1 cellular context compared by ENCODE assay signal in the genomic region with DNA sequence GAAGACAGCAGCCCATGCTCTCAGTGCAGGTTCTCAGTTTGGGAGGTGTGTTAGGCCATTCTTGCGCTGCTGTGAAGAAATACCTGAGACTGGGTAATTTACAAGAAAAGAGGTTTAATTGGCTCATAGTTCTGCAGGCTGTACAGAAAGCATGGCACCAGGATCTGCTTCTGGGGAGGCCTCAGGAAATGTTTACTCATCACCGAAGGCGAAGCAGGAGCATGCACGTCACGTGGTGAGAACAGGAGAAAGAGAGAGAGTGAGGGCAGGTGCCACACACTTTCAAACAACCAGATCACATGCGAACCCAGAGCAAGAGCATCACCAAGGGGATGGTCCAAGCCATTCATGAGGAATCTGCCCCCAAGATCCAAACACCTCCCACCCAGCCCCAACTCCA.
TF ChIP-seq lines count a peak whose summit lies in the region.

No MANE protein-coding gene starts in this region.

TF ChIP-seq in HepG2, 621 proteins besides CTCF, POLR2A, EP300 and RAD21 (continued from another document and continues in another):
- TF ChIP-seq, protein P1, sequence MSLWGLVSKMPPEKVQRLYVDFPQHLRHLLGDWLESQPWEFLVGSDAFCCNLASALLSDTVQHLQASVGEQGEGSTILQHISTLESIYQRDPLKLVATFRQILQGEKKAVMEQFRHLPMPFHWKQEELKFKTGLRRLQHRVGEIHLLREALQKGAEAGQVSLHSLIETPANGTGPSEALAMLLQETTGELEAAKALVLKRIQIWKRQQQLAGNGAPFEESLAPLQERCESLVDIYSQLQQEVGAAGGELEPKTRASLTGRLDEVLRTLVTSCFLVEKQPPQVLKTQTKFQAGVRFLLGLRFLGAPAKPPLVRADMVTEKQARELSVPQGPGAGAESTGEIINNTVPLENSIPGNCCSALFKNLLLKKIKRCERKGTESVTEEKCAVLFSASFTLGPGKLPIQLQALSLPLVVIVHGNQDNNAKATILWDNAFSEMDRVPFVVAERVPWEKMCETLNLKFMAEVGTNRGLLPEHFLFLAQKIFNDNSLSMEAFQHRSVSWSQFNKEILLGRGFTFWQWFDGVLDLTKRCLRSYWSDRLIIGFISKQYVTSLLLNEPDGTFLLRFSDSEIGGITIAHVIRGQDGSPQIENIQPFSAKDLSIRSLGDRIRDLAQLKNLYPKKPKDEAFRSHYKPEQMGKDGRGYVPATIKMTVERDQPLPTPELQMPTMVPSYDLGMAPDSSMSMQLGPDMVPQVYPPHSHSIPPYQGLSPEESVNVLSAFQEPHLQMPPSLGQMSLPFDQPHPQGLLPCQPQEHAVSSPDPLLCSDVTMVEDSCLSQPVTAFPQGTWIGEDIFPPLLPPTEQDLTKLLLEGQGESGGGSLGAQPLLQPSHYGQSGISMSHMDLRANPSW (CRISPR knock-in tag; IDR thresholded peaks at IDR 0.05; ENCODE audit: borderline replicate concordance): no peak
- TF ChIP-seq, protein P2, sequence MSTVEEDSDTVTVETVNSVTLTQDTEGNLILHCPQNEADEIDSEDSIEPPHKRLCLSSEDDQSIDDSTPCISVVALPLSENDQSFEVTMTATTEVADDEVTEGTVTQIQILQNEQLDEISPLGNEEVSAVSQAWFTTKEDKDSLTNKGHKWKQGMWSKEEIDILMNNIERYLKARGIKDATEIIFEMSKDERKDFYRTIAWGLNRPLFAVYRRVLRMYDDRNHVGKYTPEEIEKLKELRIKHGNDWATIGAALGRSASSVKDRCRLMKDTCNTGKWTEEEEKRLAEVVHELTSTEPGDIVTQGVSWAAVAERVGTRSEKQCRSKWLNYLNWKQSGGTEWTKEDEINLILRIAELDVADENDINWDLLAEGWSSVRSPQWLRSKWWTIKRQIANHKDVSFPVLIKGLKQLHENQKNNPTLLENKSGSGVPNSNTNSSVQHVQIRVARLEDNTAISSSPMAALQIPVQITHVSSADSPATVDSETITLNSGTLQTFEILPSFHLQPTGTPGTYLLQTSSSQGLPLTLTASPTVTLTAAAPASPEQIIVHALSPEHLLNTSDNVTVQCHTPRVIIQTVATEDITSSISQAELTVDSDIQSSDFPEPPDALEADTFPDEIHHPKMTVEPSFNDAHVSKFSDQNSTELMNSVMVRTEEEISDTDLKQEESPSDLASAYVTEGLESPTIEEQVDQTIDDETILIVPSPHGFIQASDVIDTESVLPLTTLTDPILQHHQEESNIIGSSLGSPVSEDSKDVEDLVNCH (CRISPR knock-in tag; IDR thresholded peaks at IDR 0.05): no peak
- no peak for TF ChIP-seq EED (CRISPR knock-in tag; IDR thresholded peaks at IDR 0.05)
- TF ChIP-seq, protein P3, sequence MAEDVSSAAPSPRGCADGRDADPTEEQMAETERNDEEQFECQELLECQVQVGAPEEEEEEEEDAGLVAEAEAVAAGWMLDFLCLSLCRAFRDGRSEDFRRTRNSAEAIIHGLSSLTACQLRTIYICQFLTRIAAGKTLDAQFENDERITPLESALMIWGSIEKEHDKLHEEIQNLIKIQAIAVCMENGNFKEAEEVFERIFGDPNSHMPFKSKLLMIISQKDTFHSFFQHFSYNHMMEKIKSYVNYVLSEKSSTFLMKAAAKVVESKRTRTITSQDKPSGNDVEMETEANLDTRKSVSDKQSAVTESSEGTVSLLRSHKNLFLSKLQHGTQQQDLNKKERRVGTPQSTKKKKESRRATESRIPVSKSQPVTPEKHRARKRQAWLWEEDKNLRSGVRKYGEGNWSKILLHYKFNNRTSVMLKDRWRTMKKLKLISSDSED (CRISPR knock-in tag; IDR thresholded peaks at IDR 0.05): no peak
- no peak for TF ChIP-seq ZNF335 (CRISPR knock-in tag; IDR thresholded peaks at IDR 0.05)
- no peak for TF ChIP-seq ZNF451 (CRISPR knock-in tag; IDR thresholded peaks at IDR 0.05)
- TF ChIP-seq HNF4G (IDR thresholded peaks at IDR 0.05; ENCODE audit: borderline replicate concordance, low read depth, low read length): no peak
- TF ChIP-seq HNF4G (CRISPR knock-in tag; IDR thresholded peaks at IDR 0.05; ENCODE audit: borderline replicate concordance, low read depth): no peak
- TF ChIP-seq, protein P4, sequence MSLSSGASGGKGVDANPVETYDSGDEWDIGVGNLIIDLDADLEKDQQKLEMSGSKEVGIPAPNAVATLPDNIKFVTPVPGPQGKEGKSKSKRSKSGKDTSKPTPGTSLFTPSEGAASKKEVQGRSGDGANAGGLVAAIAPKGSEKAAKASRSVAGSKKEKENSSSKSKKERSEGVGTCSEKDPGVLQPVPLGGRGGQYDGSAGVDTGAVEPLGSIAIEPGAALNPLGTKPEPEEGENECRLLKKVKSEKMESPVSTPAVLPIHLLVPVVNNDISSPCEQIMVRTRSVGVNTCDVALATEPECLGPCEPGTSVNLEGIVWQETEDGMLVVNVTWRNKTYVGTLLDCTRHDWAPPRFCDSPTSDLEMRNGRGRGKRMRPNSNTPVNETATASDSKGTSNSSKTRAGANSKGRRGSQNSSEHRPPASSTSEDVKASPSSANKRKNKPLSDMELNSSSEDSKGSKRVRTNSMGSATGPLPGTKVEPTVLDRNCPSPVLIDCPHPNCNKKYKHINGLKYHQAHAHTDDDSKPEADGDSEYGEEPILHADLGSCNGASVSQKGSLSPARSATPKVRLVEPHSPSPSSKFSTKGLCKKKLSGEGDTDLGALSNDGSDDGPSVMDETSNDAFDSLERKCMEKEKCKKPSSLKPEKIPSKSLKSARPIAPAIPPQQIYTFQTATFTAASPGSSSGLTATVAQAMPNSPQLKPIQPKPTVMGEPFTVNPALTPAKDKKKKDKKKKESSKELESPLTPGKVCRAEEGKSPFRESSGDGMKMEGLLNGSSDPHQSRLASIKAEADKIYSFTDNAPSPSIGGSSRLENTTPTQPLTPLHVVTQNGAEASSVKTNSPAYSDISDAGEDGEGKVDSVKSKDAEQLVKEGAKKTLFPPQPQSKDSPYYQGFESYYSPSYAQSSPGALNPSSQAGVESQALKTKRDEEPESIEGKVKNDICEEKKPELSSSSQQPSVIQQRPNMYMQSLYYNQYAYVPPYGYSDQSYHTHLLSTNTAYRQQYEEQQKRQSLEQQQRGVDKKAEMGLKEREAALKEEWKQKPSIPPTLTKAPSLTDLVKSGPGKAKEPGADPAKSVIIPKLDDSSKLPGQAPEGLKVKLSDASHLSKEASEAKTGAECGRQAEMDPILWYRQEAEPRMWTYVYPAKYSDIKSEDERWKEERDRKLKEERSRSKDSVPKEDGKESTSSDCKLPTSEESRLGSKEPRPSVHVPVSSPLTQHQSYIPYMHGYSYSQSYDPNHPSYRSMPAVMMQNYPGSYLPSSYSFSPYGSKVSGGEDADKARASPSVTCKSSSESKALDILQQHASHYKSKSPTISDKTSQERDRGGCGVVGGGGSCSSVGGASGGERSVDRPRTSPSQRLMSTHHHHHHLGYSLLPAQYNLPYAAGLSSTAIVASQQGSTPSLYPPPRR (CRISPR knock-in tag; IDR thresholded peaks at IDR 0.05; ENCODE audit: borderline replicate concordance): no peak
- peak; percentile 35; the same call in 1 of the 2 replicates for TF ChIP-seq SOX5 (CRISPR knock-in tag; IDR thresholded peaks at IDR 0.05; ENCODE audit: borderline replicate concordance)
- no peak for TF ChIP-seq ZBTB8A (CRISPR knock-in tag; IDR thresholded peaks at IDR 0.05; ENCODE audit: borderline replicate concordance, low read depth)
- no peak for TF ChIP-seq LCORL (IDR thresholded peaks at IDR 0.05)
- TF ChIP-seq LCORL (CRISPR knock-in tag; IDR thresholded peaks at IDR 0.05): no peak
- no peak for TF ChIP-seq REPIN1 (CRISPR knock-in tag; IDR thresholded peaks at IDR 0.05; ENCODE audit: borderline replicate concordance, low read depth)
- no peak for TF ChIP-seq EHMT2 (IDR thresholded peaks at IDR 0.05; ENCODE audit: borderline replicate concordance, low read depth, low read length)
- no peak for TF ChIP-seq KDM2A (CRISPR knock-in tag; IDR thresholded peaks at IDR 0.05; ENCODE audit: borderline replicate concordance, low read depth)
- no peak for TF ChIP-seq ZNF577 (CRISPR knock-in tag; IDR thresholded peaks at IDR 0.05; ENCODE audit: borderline replicate concordance, low read depth)
- TF ChIP-seq, protein P5, sequence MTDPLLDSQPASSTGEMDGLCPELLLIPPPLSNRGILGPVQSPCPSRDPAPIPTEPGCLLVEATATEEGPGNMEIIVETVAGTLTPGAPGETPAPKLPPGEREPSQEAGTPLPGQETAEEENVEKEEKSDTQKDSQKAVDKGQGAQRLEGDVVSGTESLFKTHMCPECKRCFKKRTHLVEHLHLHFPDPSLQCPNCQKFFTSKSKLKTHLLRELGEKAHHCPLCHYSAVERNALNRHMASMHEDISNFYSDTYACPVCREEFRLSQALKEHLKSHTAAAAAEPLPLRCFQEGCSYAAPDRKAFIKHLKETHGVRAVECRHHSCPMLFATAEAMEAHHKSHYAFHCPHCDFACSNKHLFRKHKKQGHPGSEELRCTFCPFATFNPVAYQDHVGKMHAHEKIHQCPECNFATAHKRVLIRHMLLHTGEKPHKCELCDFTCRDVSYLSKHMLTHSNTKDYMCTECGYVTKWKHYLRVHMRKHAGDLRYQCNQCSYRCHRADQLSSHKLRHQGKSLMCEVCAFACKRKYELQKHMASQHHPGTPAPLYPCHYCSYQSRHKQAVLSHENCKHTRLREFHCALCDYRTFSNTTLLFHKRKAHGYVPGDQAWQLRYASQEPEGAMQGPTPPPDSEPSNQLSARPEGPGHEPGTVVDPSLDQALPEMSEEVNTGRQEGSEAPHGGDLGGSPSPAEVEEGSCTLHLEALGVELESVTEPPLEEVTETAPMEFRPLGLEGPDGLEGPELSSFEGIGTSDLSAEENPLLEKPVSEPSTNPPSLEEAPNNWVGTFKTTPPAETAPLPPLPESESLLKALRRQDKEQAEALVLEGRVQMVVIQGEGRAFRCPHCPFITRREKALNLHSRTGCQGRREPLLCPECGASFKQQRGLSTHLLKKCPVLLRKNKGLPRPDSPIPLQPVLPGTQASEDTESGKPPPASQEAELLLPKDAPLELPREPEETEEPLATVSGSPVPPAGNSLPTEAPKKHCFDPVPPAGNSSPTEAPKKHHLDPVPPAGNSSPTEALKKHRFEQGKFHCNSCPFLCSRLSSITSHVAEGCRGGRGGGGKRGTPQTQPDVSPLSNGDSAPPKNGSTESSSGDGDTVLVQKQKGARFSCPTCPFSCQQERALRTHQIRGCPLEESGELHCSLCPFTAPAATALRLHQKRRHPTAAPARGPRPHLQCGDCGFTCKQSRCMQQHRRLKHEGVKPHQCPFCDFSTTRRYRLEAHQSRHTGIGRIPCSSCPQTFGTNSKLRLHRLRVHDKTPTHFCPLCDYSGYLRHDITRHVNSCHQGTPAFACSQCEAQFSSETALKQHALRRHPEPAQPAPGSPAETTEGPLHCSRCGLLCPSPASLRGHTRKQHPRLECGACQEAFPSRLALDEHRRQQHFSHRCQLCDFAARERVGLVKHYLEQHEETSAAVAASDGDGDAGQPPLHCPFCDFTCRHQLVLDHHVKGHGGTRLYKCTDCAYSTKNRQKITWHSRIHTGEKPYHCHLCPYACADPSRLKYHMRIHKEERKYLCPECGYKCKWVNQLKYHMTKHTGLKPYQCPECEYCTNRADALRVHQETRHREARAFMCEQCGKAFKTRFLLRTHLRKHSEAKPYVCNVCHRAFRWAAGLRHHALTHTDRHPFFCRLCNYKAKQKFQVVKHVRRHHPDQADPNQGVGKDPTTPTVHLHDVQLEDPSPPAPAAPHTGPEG (CRISPR knock-in tag; IDR thresholded peaks at IDR 0.05): no peak
- TF ChIP-seq ZNF619 (CRISPR knock-in tag; IDR thresholded peaks at IDR 0.05): no peak
- TF ChIP-seq NONO (IDR thresholded peaks at IDR 0.05): no peak
- no peak for TF ChIP-seq NONO (CRISPR knock-in tag; conservative IDR thresholded peaks at IDR 0.05)
- peak; percentile 42 for TF ChIP-seq ZFY (CRISPR knock-in tag; IDR thresholded peaks at IDR 0.05)
- TF ChIP-seq ZNF232 (CRISPR knock-in tag; IDR thresholded peaks at IDR 0.05; ENCODE audit: borderline replicate concordance): no peak
- TF ChIP-seq ZNF879 (CRISPR knock-in tag; IDR thresholded peaks at IDR 0.05): no peak
- TF ChIP-seq PHF5A (CRISPR knock-in tag; IDR thresholded peaks at IDR 0.05; ENCODE audit: low read depth, unreplicated experiment): no peak
- TF ChIP-seq AHR (CRISPR knock-in tag; IDR thresholded peaks at IDR 0.05): no peak
- no peak for TF ChIP-seq ZNF121 (CRISPR knock-in tag; IDR thresholded peaks at IDR 0.05)
- no peak for TF ChIP-seq ZNF329 (CRISPR knock-in tag; IDR thresholded peaks at IDR 0.05; ENCODE audit: low read depth)
- TF ChIP-seq ZNF251 (CRISPR knock-in tag; IDR thresholded peaks at IDR 0.05): no peak
- no peak for TF ChIP-seq ZNF326 (CRISPR knock-in tag; IDR thresholded peaks at IDR 0.05; ENCODE audit: borderline replicate concordance)
- TF ChIP-seq FOXA1 (IDR thresholded peaks at IDR 0.05): no peak
- peak; percentile 16; the same call in 1 of the 2 replicates for TF ChIP-seq FOXA1 (CRISPR knock-in tag; IDR thresholded peaks at IDR 0.05)
- no peak for TF ChIP-seq ZNF33B (CRISPR knock-in tag; IDR thresholded peaks at IDR 0.05)
- TF ChIP-seq, protein P6, sequence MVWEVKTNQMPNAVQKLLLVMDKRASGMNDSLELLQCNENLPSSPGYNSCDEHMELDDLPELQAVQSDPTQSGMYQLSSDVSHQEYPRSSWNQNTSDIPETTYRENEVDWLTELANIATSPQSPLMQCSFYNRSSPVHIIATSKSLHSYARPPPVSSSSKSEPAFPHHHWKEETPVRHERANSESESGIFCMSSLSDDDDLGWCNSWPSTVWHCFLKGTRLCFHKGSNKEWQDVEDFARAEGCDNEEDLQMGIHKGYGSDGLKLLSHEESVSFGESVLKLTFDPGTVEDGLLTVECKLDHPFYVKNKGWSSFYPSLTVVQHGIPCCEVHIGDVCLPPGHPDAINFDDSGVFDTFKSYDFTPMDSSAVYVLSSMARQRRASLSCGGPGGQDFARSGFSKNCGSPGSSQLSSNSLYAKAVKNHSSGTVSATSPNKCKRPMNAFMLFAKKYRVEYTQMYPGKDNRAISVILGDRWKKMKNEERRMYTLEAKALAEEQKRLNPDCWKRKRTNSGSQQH (CRISPR knock-in tag; IDR thresholded peaks at IDR 0.05; ENCODE audit: low read depth): no peak
- TF ChIP-seq ZNF354B (CRISPR knock-in tag; IDR thresholded peaks at IDR 0.05): no peak
- no peak for TF ChIP-seq ZBTB38 (CRISPR knock-in tag; IDR thresholded peaks at IDR 0.05)
- no peak for TF ChIP-seq ZFP1 (CRISPR knock-in tag; IDR thresholded peaks at IDR 0.05)
- TF ChIP-seq, protein P7, sequence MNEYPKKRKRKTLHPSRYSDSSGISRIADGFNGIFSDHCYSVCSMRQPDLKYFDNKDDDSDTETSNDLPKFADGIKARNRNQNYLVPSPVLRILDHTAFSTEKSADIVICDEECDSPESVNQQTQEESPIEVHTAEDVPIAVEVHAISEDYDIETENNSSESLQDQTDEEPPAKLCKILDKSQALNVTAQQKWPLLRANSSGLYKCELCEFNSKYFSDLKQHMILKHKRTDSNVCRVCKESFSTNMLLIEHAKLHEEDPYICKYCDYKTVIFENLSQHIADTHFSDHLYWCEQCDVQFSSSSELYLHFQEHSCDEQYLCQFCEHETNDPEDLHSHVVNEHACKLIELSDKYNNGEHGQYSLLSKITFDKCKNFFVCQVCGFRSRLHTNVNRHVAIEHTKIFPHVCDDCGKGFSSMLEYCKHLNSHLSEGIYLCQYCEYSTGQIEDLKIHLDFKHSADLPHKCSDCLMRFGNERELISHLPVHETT (CRISPR knock-in tag; conservative IDR thresholded peaks at IDR 0.05): no peak
- TF ChIP-seq, protein P8, sequence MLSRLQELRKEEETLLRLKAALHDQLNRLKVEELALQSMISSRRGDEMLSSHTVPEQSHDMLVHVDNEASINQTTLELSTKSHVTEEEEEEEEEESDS (CRISPR knock-in tag; IDR thresholded peaks at IDR 0.05; ENCODE audit: borderline replicate concordance): no peak
- TF ChIP-seq BHLHE40 (IDR thresholded peaks at IDR 0.05; ENCODE audit: low read length): peak; percentile 36; the same call in 1 of the 2 replicates
- no peak for TF ChIP-seq PHF21A (CRISPR knock-in tag; IDR thresholded peaks at IDR 0.05)
- TF ChIP-seq ZZZ3 (CRISPR knock-in tag; IDR thresholded peaks at IDR 0.05; ENCODE audit: borderline replicate concordance): no peak
